Comparison of ENCODE assay signal across 9 cellular contexts in the genomic region with DNA sequence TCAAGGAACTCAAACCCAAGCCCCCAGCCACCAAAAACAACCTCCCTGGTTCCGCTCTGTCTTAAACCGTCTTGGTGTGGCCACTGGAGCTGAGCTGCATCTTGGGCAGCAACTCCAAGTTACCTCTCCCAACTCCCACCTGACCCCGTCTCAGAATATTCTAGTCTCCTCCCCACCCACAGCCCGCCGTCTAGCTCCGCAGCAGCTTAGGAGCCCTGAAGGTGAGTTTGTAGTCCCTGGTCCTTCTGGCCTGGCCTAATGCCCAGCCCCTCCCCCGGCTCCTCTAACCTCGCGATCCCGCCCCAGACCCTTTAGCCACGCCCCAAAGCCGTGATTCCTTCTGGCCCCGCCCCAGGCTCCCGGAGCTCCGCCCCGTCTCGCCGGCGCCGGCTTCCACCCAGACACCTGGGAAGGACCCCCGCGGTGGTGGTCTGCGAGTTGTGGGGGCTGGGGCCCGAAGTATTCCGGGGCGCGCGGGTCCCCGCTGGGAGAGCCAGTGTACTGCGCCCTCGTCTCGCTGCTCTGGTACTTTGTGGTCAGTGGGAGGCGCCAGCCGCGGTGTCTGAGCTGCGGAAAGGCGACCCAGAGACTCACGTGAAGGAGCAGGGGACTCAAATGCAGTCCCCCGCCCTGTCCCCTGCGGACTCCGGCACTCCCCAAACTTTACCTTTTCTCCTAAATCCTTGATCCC. TPM values are rescaled to one million over a fixed set of nuclear protein-coding genes. Genes with fewer than 3 reads are reported as not detected.
DNase-seq lines count a peak whose midpoint lies in the region; ATAC-seq, FAIRE-seq and TF ChIP-seq lines count a peak whose summit lies in the region.
"Had no signal": no experiment of that assay in that cellular context is flagged by ENCODE, and none has a peak within 500 bp of the region (broad histone marks: within the 10 kb centered on the region; RNA-seq: fewer than 3 reads in every experiment).

No MANE protein-coding gene starts in this region.

- CTCF ChIA-PET in activated CD4-positive, alpha-beta T cell treated with anti-CD3 and anti-CD28 coated beads for 36 hours (lab: Charles Lee): interaction anchor here (0.6 to 2.7 kb wide), 7 partner anchors 8 to 87 kb away, joined by 3 to 18 read pairs (median 5); a partner anchor contains a TSS

- H3K4me3 ChIP-seq in GM06990 (replicated peaks; ENCODE audit: low read depth, low read length): peak overlapping the region; percentile 46

- peaks cover 5% of the 10 kb centered on the region for H3K36me3 Mint-ChIP-seq in activated CD4-positive, alpha-beta T cell treated with anti-CD3 and anti-CD28 coated beads for 36 hours (ENCODE audit: low read depth)
- H3K36me3 Mint-ChIP-seq in dendritic cell treated with granulocyte-macrophage colony-stimulating factor and Interleukin-4, amounts not matched to agents 40 ng/mL and 50 ng/mL, for 4 days (ENCODE audit: low read depth): peaks cover 26% of the 10 kb centered on the region
- H3K36me3 Mint-ChIP-seq in memory B cell: peaks cover 1% of the 10 kb centered on the region

- peak overlapping the region; percentile 63 for H3K27ac Mint-ChIP-seq in activated CD4-positive, alpha-beta T cell treated with anti-CD3 and anti-CD28 coated beads for 36 hours
- H3K27ac Mint-ChIP-seq in dendritic cell treated with granulocyte-macrophage colony-stimulating factor and Interleukin-4, amounts not matched to agents 40 ng/mL and 50 ng/mL, for 4 days: peak overlapping the region; percentile 35
- no peak overlapping the region for H3K27ac Mint-ChIP-seq in memory B cell

- peaks cover 16% of the 10 kb centered on the region for H3K4me1 Mint-ChIP-seq in activated CD4-positive, alpha-beta T cell treated with anti-CD3 and anti-CD28 coated beads for 36 hours
- peaks cover 19% of the 10 kb centered on the region for H3K4me1 Mint-ChIP-seq in dendritic cell treated with granulocyte-macrophage colony-stimulating factor and Interleukin-4, amounts not matched to agents 40 ng/mL and 50 ng/mL, for 4 days (ENCODE audit: low read depth)
- peaks cover 16% of the 10 kb centered on the region for H3K4me1 Mint-ChIP-seq in memory B cell

- DNase-seq in GM06990 (ENCODE audit: extremely low read depth, insufficient read length) (peak; percentile 66), NCI-H146 (lab: John Stamatoyannopoulos, UW) (peak; percentile 72), memory B cell (ENCODE audit: low spot score in 2 of 2) (peak; percentile 52 to 78), RCC 7860 (ENCODE audit: low spot score) (no peak)
- DNase-seq in activated CD4-positive, alpha-beta T cell treated with anti-CD3 and anti-CD28 coated beads for 36 hours: peak; percentile 82
- DNase-seq in stimulated activated CD8-positive, alpha-beta memory T cell treated with anti-CD3 and anti-CD28 coated beads, Interleukin-4, amount 100 ng/mL, for 4 hours (ENCODE audit: low read depth in 2 of 2, low spot score in 1 of 2): peak; percentile 27 to 28

- TF ChIP-seq CTCF in GM06990 (IDR thresholded peaks at IDR 0.05; ENCODE audit: insufficient read depth, low read length, poor library complexity, severe bottlenecking): peak; percentile 36

- FAIRE-seq in RCC 7860 (lab: Jason Lieb, UNC): no peak

- no peaks in the 10 kb centered on the region for H3K9me3 Mint-ChIP-seq in activated CD4-positive, alpha-beta T cell treated with anti-CD3 and anti-CD28 coated beads for 36 hours (ENCODE audit: low read depth)
- H3K9me3 Mint-ChIP-seq in dendritic cell treated with granulocyte-macrophage colony-stimulating factor and Interleukin-4, amounts not matched to agents 40 ng/mL and 50 ng/mL, for 4 days: no peaks in the 10 kb centered on the region
- no peaks in the 10 kb centered on the region for H3K9me3 Mint-ChIP-seq in memory B cell

- POLR2A ChIA-PET in activated CD4-positive, alpha-beta T cell treated with anti-CD3 and anti-CD28 coated beads for 36 hours (lab: Charles Lee): interaction anchor here (0.6 to 0.8 kb wide), 2 partner anchors 26 to 68 kb away, joined by 3 read pairs; a partner anchor contains a TSS

- intact Hi-C loops in activated CD4-positive, alpha-beta T cell treated with anti-CD3 and anti-CD28 coated beads for 36 hours (cut with DNase I, micrococcal nuclease): loop anchor here in 1 of 2 experiments (5.0 kb wide), 1 partner anchor 133 kb away; no protein-coding TSS in a partner anchor
- intact Hi-C loops in dendritic cell treated with granulocyte-macrophage colony-stimulating factor and Interleukin-4, amounts not matched to agents 40 ng/mL and 50 ng/mL, for 4 days (cut with micrococcal nuclease): no loop called here

- ATAC-seq in activated CD4-positive, alpha-beta T cell treated with anti-CD3 and anti-CD28 coated beads for 36 hours: peak; percentile 66
- ATAC-seq in memory B cell (ENCODE audit: low read depth) (peak; percentile 42), GM19395 (IDR thresholded peaks at IDR 0.05; ENCODE audit: unreplicated experiment) (no peak)

- peak overlapping the region; percentile 76 for H3K4me3 Mint-ChIP-seq in activated CD4-positive, alpha-beta T cell treated with anti-CD3 and anti-CD28 coated beads for 36 hours
- H3K4me3 Mint-ChIP-seq in dendritic cell treated with granulocyte-macrophage colony-stimulating factor and Interleukin-4, amounts not matched to agents 40 ng/mL and 50 ng/mL, for 4 days: peak overlapping the region; percentile 81
- H3K4me3 Mint-ChIP-seq in memory B cell: peak overlapping the region; percentile 83

- no peaks in the 10 kb centered on the region for H3K27me3 ChIP-seq in GM06990 (replicated peaks; ENCODE audit: control insufficient read depth, insufficient read depth, low read length)

- peaks cover 6% of the 10 kb centered on the region for H3K27me3 Mint-ChIP-seq in activated CD4-positive, alpha-beta T cell treated with anti-CD3 and anti-CD28 coated beads for 36 hours
- peaks cover 48% of the 10 kb centered on the region for H3K27me3 Mint-ChIP-seq in dendritic cell treated with granulocyte-macrophage colony-stimulating factor and Interleukin-4, amounts not matched to agents 40 ng/mL and 50 ng/mL, for 4 days
- H3K27me3 Mint-ChIP-seq in memory B cell: no peaks in the 10 kb centered on the region

- peaks cover 9% of the 10 kb centered on the region for H3K36me3 ChIP-seq in GM06990 (ENCODE audit: control insufficient read depth, insufficient read depth, low read length)

RNA-seq across cellular contexts. Expression of a gene that starts 2.5 kb away (rescaled TPM):
- total RNA-seq in activated CD4-positive, alpha-beta T cell treated with anti-CD3 and anti-CD28 coated beads for 36 hours: under 1 TPM; 0.39 to 0.51 TPM
- total RNA-seq: T-helper 2 cell treated with Interferon-gamma antibody and Interleukin-4, amounts not matched to agents 100 ng/mL and 5 ng/mL, for 36 hours had no signal

RNA-seq across cellular contexts. Expression of a gene that starts 4.7 kb away (rescaled TPM):
- not detected for total RNA-seq in activated CD4-positive, alpha-beta T cell treated with anti-CD3 and anti-CD28 coated beads for 36 hours
- total RNA-seq: T-helper 2 cell treated with Interferon-gamma antibody and Interleukin-4, amounts not matched to agents 100 ng/mL and 5 ng/mL, for 36 hours had no signal

RNA-seq across cellular contexts. Expression of a gene that starts 12.3 kb away (rescaled TPM):
- under 1 TPM in 1 of 2 experiments, not detected in 1; 0.43 TPM for total RNA-seq in activated CD4-positive, alpha-beta T cell treated with anti-CD3 and anti-CD28 coated beads for 36 hours
- total RNA-seq: T-helper 2 cell treated with Interferon-gamma antibody and Interleukin-4, amounts not matched to agents 100 ng/mL and 5 ng/mL, for 36 hours had no signal

RNA-seq across cellular contexts. Expression of a gene that starts 17.3 kb away (rescaled TPM):
- total RNA-seq in activated CD4-positive, alpha-beta T cell treated with anti-CD3 and anti-CD28 coated beads for 36 hours: not detected
- total RNA-seq: T-helper 2 cell treated with Interferon-gamma antibody and Interleukin-4, amounts not matched to agents 100 ng/mL and 5 ng/mL, for 36 hours had no signal

RNA-seq across cellular contexts. Expression of a gene that starts 24.3 kb away (rescaled TPM):
- total RNA-seq in activated CD4-positive, alpha-beta T cell treated with anti-CD3 and anti-CD28 coated beads for 36 hours: not detected
- total RNA-seq: T-helper 2 cell treated with Interferon-gamma antibody and Interleukin-4, amounts not matched to agents 100 ng/mL and 5 ng/mL, for 36 hours had no signal
